Comparison of ENCODE assay signal across 14 cellular contexts in the genomic region with DNA sequence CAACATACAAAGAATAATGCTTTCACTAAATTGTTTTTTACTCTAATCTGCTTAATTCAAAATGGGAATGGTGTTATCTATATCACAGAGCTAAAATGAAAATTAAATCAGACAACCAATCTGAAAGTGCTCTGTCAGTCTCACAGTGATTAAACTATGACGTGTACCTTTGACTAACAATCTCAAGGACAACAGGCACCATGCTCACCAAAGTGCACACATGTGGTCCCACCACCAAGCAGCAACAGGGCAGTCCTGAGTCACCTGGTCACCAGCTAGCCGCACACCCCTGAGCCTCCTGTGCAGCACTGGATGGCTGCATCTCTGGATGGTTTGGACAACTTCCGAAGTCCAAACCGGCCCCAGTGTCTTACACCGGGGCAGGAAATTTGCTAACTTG. TPM values are rescaled to one million over a fixed set of nuclear protein-coding genes. Genes with fewer than 3 reads are reported as not detected.
DNase-seq lines count a peak whose midpoint lies in the region; ATAC-seq and TF ChIP-seq lines count a peak whose summit lies in the region.
"Had no signal": no experiment of that assay in that cellular context is flagged by ENCODE, and none has a peak within 500 bp of the region (broad histone marks: within the 10 kb centered on the region; RNA-seq: fewer than 3 reads in every experiment).

No MANE protein-coding gene starts in this region.

- no peaks in the 10 kb centered on the region for H3K27me3 ChIP-seq in CD4-positive, alpha-beta T cell (ENCODE audit: control insufficient read depth, insufficient read depth, low read length)

- POLR2A ChIA-PET in CD4-positive, alpha-beta T cell (lab: Charles Lee), result no interaction called here

- H3K27me3 Mint-ChIP-seq in CD4-positive, alpha-beta T cell, result no peaks in the 10 kb centered on the region
- H3K27me3 Mint-ChIP-seq in chondrocyte (ENCODE audit: low read depth), result no peaks in the 10 kb centered on the region
- no peaks in the 10 kb centered on the region for H3K27me3 Mint-ChIP-seq in nephron progenitor cell (ENCODE audit: low read depth, poor library complexity)

- no peaks in the 10 kb centered on the region for H3K9me3 Mint-ChIP-seq in CD4-positive, alpha-beta T cell
- H3K9me3 Mint-ChIP-seq in chondrocyte (ENCODE audit: low read depth) (no peaks in the 10 kb centered on the region), nephron progenitor cell (no peaks in the 10 kb centered on the region)

- no peak overlapping the region for H3K4me3 ChIP-seq in coronary artery
- H3K4me3 ChIP-seq: PC-9 had no signal

- H3K27ac Mint-ChIP-seq in CD4-positive, alpha-beta T cell, result peak overlapping the region; percentile 28
- H3K27ac Mint-ChIP-seq in chondrocyte (ENCODE audit: unreplicated experiment), result peak overlapping the region; percentile 51
- H3K27ac Mint-ChIP-seq in nephron progenitor cell, result peak overlapping the region; percentile 86

- peaks cover 34% of the 10 kb centered on the region for H3K4me1 Mint-ChIP-seq in CD4-positive, alpha-beta T cell (ENCODE audit: low read depth)
- H3K4me1 Mint-ChIP-seq in chondrocyte (ENCODE audit: low read depth) (peaks cover 40% of the 10 kb centered on the region), nephron progenitor cell (peaks cover 53% of the 10 kb centered on the region)

- intact Hi-C loops in CD4-positive, alpha-beta T cell (cut with DNase I, micrococcal nuclease), result no loop called here
- intact Hi-C loops in sciatic nerve (cut with DNase I), result no loop called here

- H3K9me3 ChIP-seq in CD4-positive, alpha-beta T cell (ENCODE audit: control insufficient read depth, low read length), result no peaks in the 10 kb centered on the region

- peaks cover 70% of the 10 kb centered on the region for H3K36me3 Mint-ChIP-seq in CD4-positive, alpha-beta T cell (ENCODE audit: low read depth)
- H3K36me3 Mint-ChIP-seq in chondrocyte (ENCODE audit: low read depth) (peaks cover 15% of the 10 kb centered on the region), nephron progenitor cell (ENCODE audit: low read depth) (peaks cover 66% of the 10 kb centered on the region)

- no peak for TF ChIP-seq CTCF in CD4-positive, alpha-beta T cell (IDR thresholded peaks at IDR 0.05)
- TF ChIP-seq CTCF in chondrocyte (IDR thresholded peaks at IDR 0.05) (no peak), nephron progenitor cell (IDR thresholded peaks at IDR 0.05) (no peak), coronary artery (IDR thresholded peaks at IDR 0.05) (no peak)

- no peak overlapping the region for H3K27ac ChIP-seq in CD4-positive, alpha-beta T cell (ENCODE audit: low read depth, low read length)
- no peak overlapping the region for H3K27ac ChIP-seq in coronary artery
- H3K27ac ChIP-seq: PC-9 had no signal

- ATAC-seq in CD4-positive, alpha-beta T cell (ENCODE audit: poor library complexity), result no peak
- no peak for ATAC-seq in sciatic nerve

- CTCF ChIA-PET in CD4-positive, alpha-beta T cell (lab: Charles Lee), result interaction anchor here (0.5 kb wide), 1 partner anchor 24 kb away, joined by 3 read pairs; no protein-coding TSS in a partner anchor

- no peak overlapping the region for H3K4me3 Mint-ChIP-seq in CD4-positive, alpha-beta T cell
- H3K4me3 Mint-ChIP-seq in chondrocyte (ENCODE audit: unreplicated experiment) (no peak overlapping the region), nephron progenitor cell (peak overlapping the region; percentile 34)

- no peak for DNase-seq in CD4-positive, alpha-beta T cell
- DNase-seq in LHCN-M2 (ENCODE audit: low read depth), result peak; percentile 67
- no peak for DNase-seq in chondrocyte (ENCODE audit: low spot score)
- no peak for DNase-seq in nephron progenitor cell
- no peak for DNase-seq in COLO668 (lab: John Stamatoyannopoulos, UW; ENCODE audit: unreplicated experiment)
- DNase-seq in stimulated activated CD4-positive, alpha-beta T cell treated with anti-CD3 and anti-CD28 coated beads, Interleukin-1b, Interleukin-23, amount 100 ng/mL, for 48 hours, result no peak
- no peak for DNase-seq in sciatic nerve (ENCODE audit: low spot score)
- no peak for DNase-seq in coronary artery (ENCODE audit: low spot score)
- DNase-seq: anterior cingulate cortex, DMS 273 treated with DMSO at 0.1 percent for 48 hours, islet precursor cell, NCI-H2029 treated with DMSO at 0.1 percent for 48 hours, PC-9, retina had no signal

RNA-seq across cellular contexts. Expression of gene NADK, which starts 54.5 kb away (rescaled TPM):
- total RNA-seq in CD4-positive, alpha-beta T cell, result 10 to 100 TPM; 19.9 to 25.1 TPM
- 56.4 and 61.7 TPM in 2 replicates for total RNA-seq in LHCN-M2 (2014; rRNA removed)
- polyA plus RNA-seq in LHCN-M2 (2012), result 37.7 TPM
- total RNA-seq in chondrocyte, result 66.4 to 75.8 TPM (median 68.1 TPM) in 3 replicates
- 77.3 TPM for total RNA-seq in sciatic nerve

RNA-seq across cellular contexts. Expression of gene GNB1, which starts 58.1 kb away (rescaled TPM):
- 100 to 1,000 TPM; 138 to 149 TPM for total RNA-seq in CD4-positive, alpha-beta T cell
- total RNA-seq in LHCN-M2 (2014; rRNA removed) (81.9 and 99.8 TPM in 2 replicates), chondrocyte (419 to 543 TPM (median 538 TPM) in 3 replicates), sciatic nerve (280 TPM)
- 470 TPM for polyA plus RNA-seq in LHCN-M2 (2012)

Comparison
In these comparisons a context has a peak if more than half of its experiments do, and no peak if none do; other contexts are left out.
1. H3K27ac Mint-ChIP-seq: peak in every context shown above with its lines; median percentile 86 in nephron progenitor cell; 51 in chondrocyte; 28 in CD4-positive, alpha-beta T cell.